Comparison of ENCODE assay signal across 13 cellular contexts in genomic region chr4:77175201-77175610, GRCh38.
"Had no signal": no experiment of that assay in that cellular context is flagged by ENCODE, and none has a peak within 500 bp of the region (broad histone marks: within the 10 kb centered on the region; RNA-seq: fewer than 3 reads in every experiment).

No MANE protein-coding gene starts in this region.

- H3K27ac ChIP-seq: ascending aorta, esophagus muscularis mucosa, neutrophil, tibial nerve, VCaP had no signal

- H3K4me3 ChIP-seq: ascending aorta, esophagus muscularis mucosa, skin epidermis, tibial nerve had no signal

- H3K4me1 ChIP-seq: ascending aorta, esophagus muscularis mucosa, tibial nerve had no signal

- H3K9me3 ChIP-seq: ascending aorta, esophagus muscularis mucosa, neutrophil, tibial nerve had no signal

- H3K27me3 ChIP-seq: ascending aorta, esophagus muscularis mucosa, neutrophil, tibial nerve had no signal

- ATAC-seq: activated naive CD8-positive, alpha-beta T cell treated with anti-CD3 and anti-CD28 coated beads, Interleukin-2, amount 50 U/mL, for 24 hours; T-cell had no signal

- DNase-seq: activated CD4-positive, alpha-beta T cell treated with anti-CD3 and anti-CD28 coated beads for 4 hours; activated naive CD4-positive, alpha-beta T cell treated with Interleukin-2 at 50 U/mL for 16 hours; activated naive CD8-positive, alpha-beta T cell treated with anti-CD3 and anti-CD28 coated beads, Interleukin-2, amount 50 U/mL, for 24 hours; kidney; midbrain; T-cell; T1000 had no signal
